17 cellular contexts compared by ENCODE assay signal in genomic region chr3:188834349-188834748, GRCh38.
DNase-seq lines count a peak whose midpoint lies in the region; ATAC-seq lines count a peak whose summit lies in the region.
"Had no signal": no experiment of that assay in that cellular context is flagged by ENCODE, and none has a peak within 500 bp of the region (broad histone marks: within the 10 kb centered on the region; RNA-seq: fewer than 3 reads in every experiment).

No MANE protein-coding gene starts in this region.

- no peak overlapping the region for H3K4me3 Mint-ChIP-seq in effector memory CD8-positive, alpha-beta T cell

- H3K4me3 ChIP-seq in subcutaneous abdominal adipose tissue (ENCODE audit: low read depth in 1 of 5, low read length in 5 of 5), result no peak overlapping the region
- H3K4me3 ChIP-seq: body of pancreas, pancreas, tibial artery had no signal

- peaks cover 5 to 26% (median 14%) of the 10 kb centered on the region in 5 donors for H3K4me1 ChIP-seq in subcutaneous abdominal adipose tissue (ENCODE audit: control insufficient read depth in 5 of 5, insufficient read depth in 5 of 5, low read length in 5 of 5)
- H3K4me1 ChIP-seq: body of pancreas, pancreas had no signal

- H3K36me3 Mint-ChIP-seq in effector memory CD8-positive, alpha-beta T cell (ENCODE audit: insufficient read depth), result peaks cover 3% of the 10 kb centered on the region

- H3K4me1 Mint-ChIP-seq in effector memory CD8-positive, alpha-beta T cell (ENCODE audit: low read depth in 2 of 2), result peaks cover 3 to 7% of the 10 kb centered on the region in 2 donors

- no peak overlapping the region for H3K27ac Mint-ChIP-seq in effector memory CD8-positive, alpha-beta T cell

- H3K36me3 ChIP-seq in subcutaneous abdominal adipose tissue (ENCODE audit: control insufficient read depth in 5 of 5, insufficient read depth in 5 of 5, low read length in 5 of 5), result no peaks in the 10 kb centered on the region
- H3K36me3 ChIP-seq: pancreas had no signal

- peak overlapping the region; percentile 61 for H3K27ac ChIP-seq in subcutaneous abdominal adipose tissue (ENCODE audit: low read depth, low read length)
- H3K27ac ChIP-seq: body of pancreas, pancreas had no signal

- no peak overlapping the region for H3K9ac ChIP-seq in subcutaneous abdominal adipose tissue (ENCODE audit: low read length in 5 of 5)

- ATAC-seq in effector memory CD8-positive, alpha-beta T cell (replicated peaks), result peak; percentile 22
- ATAC-seq in HG02588 (IDR thresholded peaks at IDR 0.05; ENCODE audit: unreplicated experiment) (no peak), GM18867 (IDR thresholded peaks at IDR 0.05; ENCODE audit: unreplicated experiment) (no peak)
- ATAC-seq: body of pancreas, pancreas had no signal

- H3K9me3 ChIP-seq in subcutaneous abdominal adipose tissue (ENCODE audit: control insufficient read depth in 5 of 5, low read length in 5 of 5), result no peaks in the 10 kb centered on the region
- H3K9me3 ChIP-seq: body of pancreas, pancreas, tibial artery had no signal

- H3K27me3 Mint-ChIP-seq in effector memory CD8-positive, alpha-beta T cell, result no peaks in the 10 kb centered on the region

- H3K9me3 Mint-ChIP-seq in effector memory CD8-positive, alpha-beta T cell, result no peaks in the 10 kb centered on the region

- no peaks in the 10 kb centered on the region for H3K27me3 ChIP-seq in subcutaneous abdominal adipose tissue (ENCODE audit: control insufficient read depth in 5 of 5, insufficient read depth in 4 of 5, low read length in 5 of 5)
- H3K27me3 ChIP-seq: body of pancreas, pancreas, tibial artery had no signal

- DNase-seq in activated naive CD4-positive, alpha-beta T cell treated with Interleukin-2 at 50 U/mL for 16 hours, result peak; percentile 4
- DNase-seq in activated naive CD4-positive, alpha-beta T cell (lab: John Stamatoyannopoulos, UW), result no peak
- DNase-seq in activated CD4-positive, alpha-beta T cell treated with anti-CD3 and anti-CD28 coated beads for 48 hours, result peak; percentile 38
- DNase-seq in effector memory CD8-positive, alpha-beta T cell, result no peak
- no peak for DNase-seq in mesenteric fat pad (ENCODE audit: low spot score)
- DNase-seq: body of pancreas; DMS53; effector memory CD4-positive, alpha-beta T cell; HCEC 1CT; midbrain; NCI-H1930; pancreas; small intestine; tibial artery had no signal

Comparison
In these comparisons a context has a peak if more than half of its experiments do, and no peak if none do; other contexts are left out.
1. DNase-seq: peak in activated naive CD4-positive, alpha-beta T cell treated with Interleukin-2 at 50 U/mL for 16 hours (single experiment) and activated CD4-positive, alpha-beta T cell treated with anti-CD3 and anti-CD28 coated beads for 48 hours (single experiment); none in activated naive CD4-positive, alpha-beta T cell (0 of 4), effector memory CD8-positive, alpha-beta T cell (0 of 3) and mesenteric fat pad (single experiment).